Comparison of ENCODE assay signal across 8 cellular contexts in the genomic region with DNA sequence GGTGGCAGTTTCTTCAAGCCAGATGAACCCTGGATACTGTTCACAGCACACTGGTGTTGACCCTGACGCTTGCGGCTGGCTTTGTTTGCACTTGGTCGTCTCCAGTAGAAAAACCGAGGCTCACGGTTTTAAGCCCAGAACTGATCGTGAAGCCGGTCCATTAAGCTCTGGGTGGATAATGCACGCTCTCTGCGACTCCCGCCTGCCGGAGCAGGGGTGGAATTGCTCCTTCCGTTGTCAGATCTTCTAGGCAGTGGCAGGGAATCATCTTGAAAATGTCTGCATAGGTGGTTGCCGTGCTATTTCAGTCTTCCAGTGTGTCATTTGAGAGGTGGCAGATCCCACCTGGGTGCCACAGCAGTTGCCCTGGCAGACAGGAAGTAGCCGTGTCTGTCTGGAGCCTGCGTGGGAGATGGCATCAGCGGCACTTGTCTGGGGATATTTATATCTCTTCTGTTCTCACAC. TPM values are rescaled to one million over a fixed set of nuclear protein-coding genes. Genes with fewer than 3 reads are reported as not detected.
A peak's percentile ranks its signal among the peaks of the same experiment; 100 is the strongest.
DNase-seq lines count a peak whose midpoint lies in the region; ATAC-seq and TF ChIP-seq lines count a peak whose summit lies in the region.

No MANE protein-coding gene starts in this region.

- H3K4me1 ChIP-seq in DOHH2 (ENCODE audit: control insufficient read depth, low read length) (peaks cover 43% of the 10 kb centered on the region), SJCRH30 (peaks cover 10% of the 10 kb centered on the region), left lung (peaks cover 30 to 61% of the 10 kb centered on the region in 2 donors)

- H3K9me2 ChIP-seq in DOHH2 (replicated peaks; ENCODE audit: control insufficient read depth, low read length), result no peaks in the 10 kb centered on the region

- DNase-seq in SJCRH30 (peak; percentile 83), brain microvascular endothelial cell (peak; percentile 76), left lung (no peak), GM10266 (ENCODE audit: extremely low spot score) (no peak)
- peak; percentile 38 for DNase-seq in stimulated activated naive CD8-positive, alpha-beta T cell treated with anti-CD3 and anti-CD28 coated beads, Interleukin-15, Interleukin-2, amounts not matched to agents 100 U/mL and 50 U/mL, for 24 hours

- ATAC-seq in left lung (peak; percentile 41), HG03432 (IDR thresholded peaks at IDR 0.05; ENCODE audit: unreplicated experiment) (no peak), HG03025 (IDR thresholded peaks at IDR 0.05; ENCODE audit: low FRiP score, unreplicated experiment) (no peak)
- ATAC-seq in stimulated activated naive CD8-positive, alpha-beta T cell treated with anti-CD3 and anti-CD28 coated beads, Interleukin-15, Interleukin-2, amounts not matched to agents 100 U/mL and 50 U/mL, for 24 hours, result no peak

- H3K79me2 ChIP-seq in DOHH2 (ENCODE audit: control insufficient read depth, low read length), result peaks cover 66% of the 10 kb centered on the region

- no peak overlapping the region for H3K27ac ChIP-seq in DOHH2 (ENCODE audit: low read depth, low read length)
- H3K27ac ChIP-seq in SJCRH30, result peak overlapping the region; percentile 94
- H3K27ac ChIP-seq in brain microvascular endothelial cell, result peak overlapping the region; percentile 90
- H3K27ac ChIP-seq in left lung, result peak overlapping the region; percentile 71 to 80

- peak overlapping the region; percentile 45 for H3K4me2 ChIP-seq in DOHH2 (ENCODE audit: low read length)

- H3K36me3 ChIP-seq in DOHH2 (ENCODE audit: control insufficient read depth, low read length) (peaks cover 39% of the 10 kb centered on the region), SJCRH30 (no peaks in the 10 kb centered on the region), brain microvascular endothelial cell (replicated peaks) (peaks cover 13% of the 10 kb centered on the region), left lung (peaks cover 0 to 25% of the 10 kb centered on the region in 2 donors)

- H3K27me3 ChIP-seq in DOHH2 (ENCODE audit: control insufficient read depth, low read length) (no peaks in the 10 kb centered on the region), SJCRH30 (no peaks in the 10 kb centered on the region), brain microvascular endothelial cell (replicated peaks) (no peaks in the 10 kb centered on the region), left lung (no peaks in the 10 kb centered on the region)

- H3K4me3 ChIP-seq in DOHH2 (ENCODE audit: low read length), result no peak overlapping the region
- peak overlapping the region; percentile 38 for H3K4me3 ChIP-seq in SJCRH30
- peak overlapping the region; percentile 37 for H3K4me3 ChIP-seq in brain microvascular endothelial cell (ENCODE audit: low read depth, low read length)
- peak overlapping the region in 1 of 2 donors; percentile 19 for H3K4me3 ChIP-seq in left lung

- peaks cover 11% of the 10 kb centered on the region; the same call in 1 of the 2 replicates for H4K20me1 ChIP-seq in DOHH2 (ENCODE audit: control insufficient read depth, insufficient read depth, low read depth, low read length)

- H3K9me3 ChIP-seq in DOHH2 (ENCODE audit: control insufficient read depth, insufficient read depth, low read length) (no peaks in the 10 kb centered on the region), SJCRH30 (replicated peaks) (no peaks in the 10 kb centered on the region), left lung (no peaks in the 10 kb centered on the region)

- TF ChIP-seq CTCF in DOHH2 (IDR thresholded peaks at IDR 0.05; ENCODE audit: low read depth, low read length, poor library complexity, severe bottlenecking) (no peak), brain microvascular endothelial cell (IDR thresholded peaks at IDR 0.05; ENCODE audit: low read depth, low read length, missing control alignments) (peak; percentile 61), left lung (IDR thresholded peaks at IDR 0.05) (no peak), GM10266 (IDR thresholded peaks at IDR 0.05; ENCODE audit: control insufficient read depth, insufficient read depth, low read depth, missing control alignments) (no peak)

- intact Hi-C loops in left lung (cut with DNase I), result no loop called here

- H3F3A ChIP-seq in DOHH2 (ENCODE audit: control insufficient read depth, insufficient read depth), result peaks cover 11% of the 10 kb centered on the region

- in situ Hi-C loops in brain microvascular endothelial cell (cut with HindIII; ENCODE audit: low pct_ligation_motif_present, low sequenced_read_pairs), result no loop called here

RNA-seq across cellular contexts. Expression of a gene that starts 35.9 kb away (rescaled TPM):
- 13.6 and 13.8 TPM in 2 replicates for total RNA-seq in SJCRH30 (2014; rRNA removed; shearing (Covaris generic))
- 10 to 100 TPM; 37.1 to 49.5 TPM for total RNA-seq in left lung

RNA-seq across cellular contexts. Expression of a gene that starts 57.5 kb away (rescaled TPM):
- total RNA-seq in SJCRH30 (2014; rRNA removed; shearing (Covaris generic)), result 22.1 and 23.4 TPM in 2 replicates
- total RNA-seq in left lung, result 10 to 100 TPM; 25.0 to 29.2 TPM

Comparison
In these comparisons a context has a peak if more than half of its experiments do, and no peak if none do; other contexts are left out.
1. DNase-seq: peak in SJCRH30 (2 of 2), brain microvascular endothelial cell (single experiment) and stimulated activated naive CD8-positive, alpha-beta T cell treated with anti-CD3 and anti-CD28 coated beads, Interleukin-15, Interleukin-2, amounts not matched to agents 100 U/mL and 50 U/mL, for 24 hours (single experiment); none in left lung (0 of 2) and GM10266 (single experiment).